ENCODE assay signal across 1 cellular context in genomic region chrX:44914532-44915198, GRCh38.
A peak's percentile ranks its signal among the peaks of the same experiment; 100 is the strongest.
TF ChIP-seq lines count a peak whose summit lies in the region.

No MANE protein-coding gene starts in this region.

TF ChIP-seq in GM12878, 131 proteins besides CTCF, POLR2A, EP300 and RAD21 (continued from another document):
- 0 out of 2 replicates have a peak, but pooled peaks have one; percentile 23 for TF ChIP-seq ATF2 (IDR thresholded peaks at IDR 0.05; ENCODE audit: low read length)
